1 cellular context compared by ENCODE assay signal in genomic region chr2:183134016-183134415, GRCh38.
A peak's percentile ranks its signal among the peaks of the same experiment; 100 is the strongest.
TF ChIP-seq lines count a peak whose summit lies in the region.

No MANE protein-coding gene starts in this region.

TF ChIP-seq in K562, 482 proteins besides CTCF, POLR2A, EP300 and RAD21 (continued from another document):
- no peak for TF ChIP-seq AFF4 (CRISPR knock-in tag; IDR thresholded peaks at IDR 0.05)
- peak; percentile 74 for TF ChIP-seq ZNF316 (IDR thresholded peaks at IDR 0.05)
